20 cellular contexts compared by ENCODE assay signal in the genomic region with DNA sequence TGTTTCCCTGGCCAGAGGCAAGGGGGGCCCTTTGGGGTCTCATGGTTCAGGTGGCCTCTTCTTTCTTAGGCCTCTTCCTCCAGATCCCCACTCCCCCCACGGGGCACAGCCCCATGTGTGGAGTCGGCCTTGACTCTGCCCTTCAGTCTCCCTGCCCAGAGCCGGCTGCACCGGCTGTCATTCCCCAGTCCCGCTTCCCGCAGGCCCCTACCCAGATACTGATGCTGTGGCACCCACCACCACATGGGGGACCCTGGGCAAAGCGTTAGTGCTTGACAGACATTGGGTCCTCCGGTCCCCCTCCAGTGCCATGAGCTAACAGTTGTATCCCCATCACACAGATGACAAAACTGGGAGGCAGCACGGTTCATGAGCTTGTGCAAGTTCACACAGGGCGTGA. TPM values are rescaled to one million over a fixed set of nuclear protein-coding genes. Genes with fewer than 3 reads are reported as not detected.
DNase-seq lines count a peak whose midpoint lies in the region; ATAC-seq and TF ChIP-seq lines count a peak whose summit lies in the region.
"Had no signal": no experiment of that assay in that cellular context is flagged by ENCODE, and none has a peak within 500 bp of the region (broad histone marks: within the 10 kb centered on the region; RNA-seq: fewer than 3 reads in every experiment).

No MANE protein-coding gene starts in this region.

- H3K9me3 ChIP-seq in BLaER1 treated with 17β-estradiol and CSF1 and Interleukin-3, amounts not matched to agents 10 nM and 100 nM (replicated peaks in 1 of 11) = peaks cover 19 to 29% (median 22%) of the 10 kb centered on the region in 11 experiments
- H3K9me3 ChIP-seq in esophagus muscularis mucosa = peaks cover 0 to 18% (median 10%) of the 10 kb centered on the region in 4 donors
- H3K9me3 ChIP-seq in left lung = peaks cover 0 to 18% of the 10 kb centered on the region in 2 donors

- H3K4me3 ChIP-seq in BLaER1 treated with 17β-estradiol and CSF1 and Interleukin-3, amounts not matched to agents 10 nM and 100 nM = no peak overlapping the region
- H3K4me3 ChIP-seq in H7 (ENCODE audit: insufficient read depth, low read depth, low read length) (no peak overlapping the region), esophagus muscularis mucosa (no peak overlapping the region), left lung (no peak overlapping the region)
- H3K4me3 ChIP-seq: GM12878, GM23248 had no signal

- peak; percentile 48 for DNase-seq in H7
- DNase-seq in esophagus muscularis mucosa (ENCODE audit: extremely low spot score) = peak; percentile 68
- DNase-seq in stimulated activated effector memory CD8-positive, alpha-beta T cell treated with anti-CD3 and anti-CD28 coated beads, Interleukin-12 subunit alpha, Interleukin-12 subunit beta, amount 100 ng/mL, for 72 hours (ENCODE audit: low spot score in 2 of 2) = no peak
- DNase-seq in amygdala (lab: John Stamatoyannopoulos, UW) = no peak
- no peak for DNase-seq in left lung
- DNase-seq: CD4-positive, alpha-beta T cell; CD8-positive, alpha-beta memory T cell; DMS 273 treated with DMSO at 0.1 percent for 48 hours; DMS79; EL; GM23248; H9 had no signal

- peaks cover 0 to 5% (median 0%) of the 10 kb centered on the region in 11 experiments; a peak in 2 of 22 replicates for H4K20me1 ChIP-seq in BLaER1 treated with 17β-estradiol and CSF1 and Interleukin-3, amounts not matched to agents 10 nM and 100 nM

- no peak for TF ChIP-seq EP300 in esophagus muscularis mucosa (IDR thresholded peaks at IDR 0.05)

- peak overlapping the region in 5 of 11 experiments; percentile 7 to 57 (median 36); a peak in 5 of 22 replicates for H3K27ac ChIP-seq in BLaER1 treated with 17β-estradiol and CSF1 and Interleukin-3, amounts not matched to agents 10 nM and 100 nM
- no peak overlapping the region for H3K27ac ChIP-seq in esophagus muscularis mucosa (replicated peaks in 1 of 4)
- no peak overlapping the region for H3K27ac ChIP-seq in left lung
- H3K27ac ChIP-seq: GM23248 had no signal

- intact Hi-C loops in esophagus muscularis mucosa (cut with DNase I) (no loop called here), left lung (cut with DNase I) (no loop called here)

- no peaks in the 10 kb centered on the region for H3K36me3 ChIP-seq in BLaER1 treated with 17β-estradiol and CSF1 and Interleukin-3, amounts not matched to agents 10 nM and 100 nM
- H3K36me3 ChIP-seq in H7 (replicated peaks; ENCODE audit: control insufficient read depth, insufficient read depth, low read length) (no peaks in the 10 kb centered on the region), esophagus muscularis mucosa (no peaks in the 10 kb centered on the region), left lung (no peaks in the 10 kb centered on the region)

- peak overlapping the region in 3 of 11 experiments; percentile 8 to 48 (median 33); a peak in 3 of 22 replicates for H3K9ac ChIP-seq in BLaER1 treated with 17β-estradiol and CSF1 and Interleukin-3, amounts not matched to agents 10 nM and 100 nM
- H3K9ac ChIP-seq: GM23248 had no signal

- peak overlapping the region; percentile 64 to 96 (median 87) for H3K4me2 ChIP-seq in BLaER1 treated with 17β-estradiol and CSF1 and Interleukin-3, amounts not matched to agents 10 nM and 100 nM

- peaks cover 7% of the 10 kb centered on the region for H3K36me3 Mint-ChIP-seq in stimulated activated effector memory CD8-positive, alpha-beta T cell treated with anti-CD3 and anti-CD28 coated beads, Interleukin-12 subunit alpha, Interleukin-12 subunit beta, amount 100 ng/mL, for 72 hours

- peaks cover 0 to 16% (median 2%) of the 10 kb centered on the region in 11 experiments; a peak in 12 of 22 replicates for H3K27me3 ChIP-seq in BLaER1 treated with 17β-estradiol and CSF1 and Interleukin-3, amounts not matched to agents 10 nM and 100 nM
- H3K27me3 ChIP-seq in H7 (ENCODE audit: control insufficient read depth, insufficient read depth, low read length) (peaks cover under 1% of the 10 kb centered on the region), esophagus muscularis mucosa (no peaks in the 10 kb centered on the region), left lung (no peaks in the 10 kb centered on the region)

- peaks cover 42% of the 10 kb centered on the region for H3K4me1 Mint-ChIP-seq in stimulated activated effector memory CD8-positive, alpha-beta T cell treated with anti-CD3 and anti-CD28 coated beads, Interleukin-12 subunit alpha, Interleukin-12 subunit beta, amount 100 ng/mL, for 72 hours

- TF ChIP-seq CTCF in esophagus muscularis mucosa (IDR thresholded peaks at IDR 0.05) (no peak), left lung (IDR thresholded peaks at IDR 0.05) (no peak)

- no peak overlapping the region for H3K4me3 Mint-ChIP-seq in stimulated activated effector memory CD8-positive, alpha-beta T cell treated with anti-CD3 and anti-CD28 coated beads, Interleukin-12 subunit alpha, Interleukin-12 subunit beta, amount 100 ng/mL, for 72 hours
- H3K4me3 Mint-ChIP-seq: CD4-positive, alpha-beta T cell; CD8-positive, alpha-beta memory T cell; H9 had no signal

- H3K9me3 Mint-ChIP-seq in stimulated activated effector memory CD8-positive, alpha-beta T cell treated with anti-CD3 and anti-CD28 coated beads, Interleukin-12 subunit alpha, Interleukin-12 subunit beta, amount 100 ng/mL, for 72 hours = peaks cover 7% of the 10 kb centered on the region

- peaks cover 60 to 76% (median 69%) of the 10 kb centered on the region in 10 experiments for H3K4me1 ChIP-seq in BLaER1 treated with 17β-estradiol and CSF1 and Interleukin-3, amounts not matched to agents 10 nM and 100 nM
- H3K4me1 ChIP-seq in esophagus muscularis mucosa = peaks cover 4 to 8% (median 6%) of the 10 kb centered on the region in 4 donors
- H3K4me1 ChIP-seq in left lung = peaks cover 6 to 19% of the 10 kb centered on the region in 2 donors

- WGBS in esophagus muscularis mucosa = 82% methylated on average over 9 of the region's 10 CpGs

- TF ChIP-seq POLR2A in esophagus muscularis mucosa (IDR thresholded peaks at IDR 0.05; ENCODE audit: low read depth) = no peak

- no peak for ATAC-seq in stimulated activated effector memory CD8-positive, alpha-beta T cell treated with anti-CD3 and anti-CD28 coated beads, Interleukin-12 subunit alpha, Interleukin-12 subunit beta, amount 100 ng/mL, for 72 hours
- ATAC-seq in left lung (no peak), GM21723 (IDR thresholded peaks at IDR 0.05; ENCODE audit: unreplicated experiment) (no peak)
- ATAC-seq: GM12878, HCT116 had no signal

- peak overlapping the region; percentile 43 for H3K27ac Mint-ChIP-seq in stimulated activated effector memory CD8-positive, alpha-beta T cell treated with anti-CD3 and anti-CD28 coated beads, Interleukin-12 subunit alpha, Interleukin-12 subunit beta, amount 100 ng/mL, for 72 hours
- H3K27ac Mint-ChIP-seq: CD14-positive monocyte; CD4-positive, alpha-beta T cell; CD8-positive, alpha-beta memory T cell; H9 had no signal

RNA-seq across cellular contexts. Expression of a gene that starts 6.3 kb away (rescaled TPM):
- total RNA-seq in H7 (2014; rRNA removed; shearing (Covaris generic)) = not detected in 2 replicates
- total RNA-seq in esophagus muscularis mucosa = 10 to 100 TPM in 3 of 4 donors, 1 to 10 TPM in 1; 7.1 to 18.5 (median 15.4) TPM
- 10 to 100 TPM; 17.1 to 37.3 TPM for total RNA-seq in left lung
- total RNA-seq: A172, A673, GM23248, H1, H9 had no signal

Comparison
In these comparisons a context has a peak if more than half of its experiments do, and no peak if none do; other contexts are left out.
1. DNase-seq: peak in H7 (single experiment) and esophagus muscularis mucosa (single experiment); none in stimulated activated effector memory CD8-positive, alpha-beta T cell treated with anti-CD3 and anti-CD28 coated beads, Interleukin-12 subunit alpha, Interleukin-12 subunit beta, amount 100 ng/mL, for 72 hours (0 of 2), amygdala (0 of 56) and left lung (0 of 2).